10 cellular contexts compared by ENCODE assay signal in genomic region chr6:33609444-33610034, GRCh38. TPM values are rescaled to one million over a fixed set of nuclear protein-coding genes. Genes with fewer than 3 reads are reported as not detected.
DNase-seq lines count a peak whose midpoint lies in the region; ATAC-seq and TF ChIP-seq lines count a peak whose summit lies in the region.
"Had no signal": no experiment of that assay in that cellular context is flagged by ENCODE, and none has a peak within 500 bp of the region (broad histone marks: within the 10 kb centered on the region; RNA-seq: fewer than 3 reads in every experiment).

No MANE protein-coding gene starts in this region.

- no peaks in the 10 kb centered on the region for H3K4me1 ChIP-seq in naive thymus-derived CD4-positive, alpha-beta T cell (ENCODE audit: control insufficient read depth in 2 of 2, insufficient read depth in 2 of 2, low read length in 2 of 2)

- no peak overlapping the region for H3K4me3 ChIP-seq in fibroblast of the aortic adventitia (ENCODE audit: low read depth, low read length)
- H3K4me3 ChIP-seq in naive thymus-derived CD4-positive, alpha-beta T cell (ENCODE audit: low read length): no peak overlapping the region

- H3K36me3 Mint-ChIP-seq in osteocyte (ENCODE audit: unreplicated experiment): peaks cover 2% of the 10 kb centered on the region
- H3K36me3 Mint-ChIP-seq in naive thymus-derived CD4-positive, alpha-beta T cell: peaks cover 0 to 5% (median 0%) of the 10 kb centered on the region in 5 donors

- peaks cover 39% of the 10 kb centered on the region for H3K4me1 Mint-ChIP-seq in osteocyte (ENCODE audit: unreplicated experiment)
- H3K4me1 Mint-ChIP-seq in naive thymus-derived CD4-positive, alpha-beta T cell: peaks cover 0 to 5% (median 0%) of the 10 kb centered on the region in 7 donors

- intact Hi-C loops in naive thymus-derived CD4-positive, alpha-beta T cell (cut with micrococcal nuclease): no loop called here

- no peak overlapping the region for H3K27ac ChIP-seq in naive thymus-derived CD4-positive, alpha-beta T cell (ENCODE audit: low read depth, low read length)
- H3K27ac ChIP-seq: C4-2B had no signal

- POLR2A ChIA-PET in naive thymus-derived CD4-positive, alpha-beta T cell (lab: Charles Lee): interaction anchor here (1.2 kb wide), 1 partner anchor 12 kb away, joined by 4 read pairs; the partner anchor contains the start of gene ITPR3

- no peak for ATAC-seq in naive thymus-derived CD4-positive, alpha-beta T cell
- ATAC-seq in HG03095 (IDR thresholded peaks at IDR 0.05; ENCODE audit: unreplicated experiment): no peak

- H3K9me3 Mint-ChIP-seq in osteocyte (ENCODE audit: unreplicated experiment): peaks cover 8% of the 10 kb centered on the region
- H3K9me3 Mint-ChIP-seq in naive thymus-derived CD4-positive, alpha-beta T cell: peaks cover 0 to 10% (median 4%) of the 10 kb centered on the region in 11 donors
- H3K9me3 Mint-ChIP-seq: stimulated activated naive CD8-positive, alpha-beta T cell treated with anti-CD3 and anti-CD28 coated beads, Interleukin-15, Interleukin-2, amounts not matched to agents 100 ng/mL and 50 ng/mL, for 24 hours had no signal

- CTCF ChIA-PET in naive thymus-derived CD4-positive, alpha-beta T cell (lab: Charles Lee): interaction anchor here (0.5 kb wide), 1 partner anchor 130 kb away, joined by 3 read pairs; no protein-coding TSS in a partner anchor

- TF ChIP-seq CTCF in fibroblast of the aortic adventitia (IDR thresholded peaks at IDR 0.05; ENCODE audit: insufficient read depth, low read length) (no peak), osteocyte (IDR thresholded peaks at IDR 0.05) (no peak)

- no peaks in the 10 kb centered on the region for H3K9me3 ChIP-seq in naive thymus-derived CD4-positive, alpha-beta T cell (ENCODE audit: control insufficient read depth in 2 of 3, low read length in 3 of 3)

- H3K4me3 Mint-ChIP-seq in osteocyte (ENCODE audit: unreplicated experiment): peak overlapping the region; percentile 26
- no peak overlapping the region for H3K4me3 Mint-ChIP-seq in naive thymus-derived CD4-positive, alpha-beta T cell
- H3K4me3 Mint-ChIP-seq: stimulated activated naive CD8-positive, alpha-beta T cell treated with anti-CD3 and anti-CD28 coated beads, Interleukin-15, Interleukin-2, amounts not matched to agents 100 ng/mL and 50 ng/mL, for 24 hours had no signal

- H3K27me3 Mint-ChIP-seq in osteocyte (ENCODE audit: unreplicated experiment): no peaks in the 10 kb centered on the region
- peaks cover 0 to 9% (median 0%) of the 10 kb centered on the region in 5 donors for H3K27me3 Mint-ChIP-seq in naive thymus-derived CD4-positive, alpha-beta T cell
- H3K27me3 Mint-ChIP-seq: stimulated activated naive CD8-positive, alpha-beta T cell treated with anti-CD3 and anti-CD28 coated beads, Interleukin-15, Interleukin-2, amounts not matched to agents 100 ng/mL and 50 ng/mL, for 24 hours had no signal

- DNase-seq in AG20443 (ENCODE audit: low spot score): peak; percentile 92
- DNase-seq in RPMI7951 (ENCODE audit: low read depth): peak; percentile 88
- DNase-seq in fibroblast of the aortic adventitia (ENCODE audit: low read depth): peak; percentile 88
- DNase-seq in osteocyte (ENCODE audit: extremely low spot score, unreplicated experiment): no peak
- DNase-seq in naive thymus-derived CD4-positive, alpha-beta T cell: no peak
- DNase-seq in activated T-cell treated with anti-CD3 and anti-CD28 coated beads, Interleukin-2, amount 50 U/mL, for 1 hour: no peak
- no peak for DNase-seq in occipital lobe (lab: John Stamatoyannopoulos, UW)

- no peaks in the 10 kb centered on the region for H3K27me3 ChIP-seq in naive thymus-derived CD4-positive, alpha-beta T cell (ENCODE audit: control insufficient read depth in 2 of 2, insufficient read depth in 2 of 2, low read length in 2 of 2)

- peak overlapping the region; percentile 85 for H3K27ac Mint-ChIP-seq in osteocyte (ENCODE audit: unreplicated experiment)
- H3K27ac Mint-ChIP-seq in naive thymus-derived CD4-positive, alpha-beta T cell: no peak overlapping the region
- H3K27ac Mint-ChIP-seq: stimulated activated naive CD8-positive, alpha-beta T cell treated with anti-CD3 and anti-CD28 coated beads, Interleukin-15, Interleukin-2, amounts not matched to agents 100 ng/mL and 50 ng/mL, for 24 hours had no signal

- H3K36me3 ChIP-seq in naive thymus-derived CD4-positive, alpha-beta T cell (ENCODE audit: control insufficient read depth in 2 of 3, insufficient read depth in 3 of 3, low read length in 3 of 3): no peaks in the 10 kb centered on the region

RNA-seq across cellular contexts. Expression of gene ITPR3, which starts 11.6 kb away (rescaled TPM):
- total RNA-seq in RPMI7951 (2014; rRNA removed; shearing (Covaris generic)): 24.4 and 27.9 TPM in 2 replicates
- total RNA-seq in fibroblast of the aortic adventitia (ENCODE audit: low replicate concordance) (13.4 and 91.2 TPM in 2 replicates), osteocyte (21.6 and 22.8 TPM in 2 replicates), occipital lobe (0.78 TPM)
- 10 to 100 TPM; 35.6 to 65.7 (median 47.7) TPM for total RNA-seq in naive thymus-derived CD4-positive, alpha-beta T cell
- polyA plus RNA-seq in naive thymus-derived CD4-positive, alpha-beta T cell: 1 to 10 TPM; 1.7 to 7.3 TPM

RNA-seq across cellular contexts. Expression of gene BAK1, which starts 29.5 kb away (rescaled TPM):
- 26.4 and 34.8 TPM in 2 replicates for total RNA-seq in RPMI7951 (2014; rRNA removed; shearing (Covaris generic))
- total RNA-seq in fibroblast of the aortic adventitia (ENCODE audit: low replicate concordance): 5.2 and 9.9 TPM in 2 replicates
- 20.5 and 22.6 TPM in 2 replicates for total RNA-seq in osteocyte
- 10 to 100 TPM; 16.9 to 78.8 (median 22.0) TPM for total RNA-seq in naive thymus-derived CD4-positive, alpha-beta T cell
- polyA plus RNA-seq in naive thymus-derived CD4-positive, alpha-beta T cell: 10 to 100 TPM in 1 of 2 donors, 1 to 10 TPM in 1; 9.6 to 21.7 TPM
- total RNA-seq in occipital lobe: 3.7 TPM

Comparison
In these comparisons a context has a peak if more than half of its experiments do, and no peak if none do; other contexts are left out.
1. DNase-seq: peak in AG20443 (single experiment), RPMI7951 (single experiment) and fibroblast of the aortic adventitia (single experiment); none in osteocyte (single experiment), naive thymus-derived CD4-positive, alpha-beta T cell (0 of 9), activated T-cell treated with anti-CD3 and anti-CD28 coated beads, Interleukin-2, amount 50 U/mL, for 1 hour (single experiment) and occipital lobe (single experiment).